In the genomic region with DNA sequence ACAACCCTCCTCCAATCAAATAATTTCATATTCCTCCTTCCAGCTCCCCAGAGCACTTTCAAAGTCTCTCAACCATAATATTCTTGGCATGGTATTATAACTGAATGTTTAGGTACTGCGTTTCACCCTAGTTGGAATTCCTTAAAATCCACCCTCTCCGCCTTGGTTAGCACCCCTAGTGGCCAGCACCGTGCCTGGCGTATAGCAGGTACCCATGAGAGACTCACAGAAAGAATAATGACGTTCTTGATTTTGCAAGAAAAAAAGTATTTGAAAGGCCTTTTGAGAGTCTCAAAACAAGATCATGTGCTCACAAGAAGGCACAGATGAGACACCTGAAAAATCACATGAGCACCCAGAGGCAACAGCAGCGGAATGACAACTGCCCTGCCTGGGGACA, we compare ENCODE assay signal across 1 cellular context.
TF ChIP-seq lines count a peak whose summit lies in the region.

No MANE protein-coding gene starts in this region.

TF ChIP-seq in IMR-90, 13 proteins besides CTCF, POLR2A, EP300 and RAD21:
- TF ChIP-seq MAFK (IDR thresholded peaks at IDR 0.05; ENCODE audit: low read depth, low read length) = no peak
- TF ChIP-seq MAZ (IDR thresholded peaks at IDR 0.05; ENCODE audit: borderline replicate concordance, low read depth, low read length) = no peak
- TF ChIP-seq, protein P1, sequence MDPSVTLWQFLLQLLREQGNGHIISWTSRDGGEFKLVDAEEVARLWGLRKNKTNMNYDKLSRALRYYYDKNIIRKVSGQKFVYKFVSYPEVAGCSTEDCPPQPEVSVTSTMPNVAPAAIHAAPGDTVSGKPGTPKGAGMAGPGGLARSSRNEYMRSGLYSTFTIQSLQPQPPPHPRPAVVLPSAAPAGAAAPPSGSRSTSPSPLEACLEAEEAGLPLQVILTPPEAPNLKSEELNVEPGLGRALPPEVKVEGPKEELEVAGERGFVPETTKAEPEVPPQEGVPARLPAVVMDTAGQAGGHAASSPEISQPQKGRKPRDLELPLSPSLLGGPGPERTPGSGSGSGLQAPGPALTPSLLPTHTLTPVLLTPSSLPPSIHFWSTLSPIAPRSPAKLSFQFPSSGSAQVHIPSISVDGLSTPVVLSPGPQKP (IDR thresholded peaks at IDR 0.05; ENCODE audit: borderline replicate concordance, low read depth, low read length) = no peak
- no peak for TF ChIP-seq USF2 (IDR thresholded peaks at IDR 0.05; ENCODE audit: low read depth, low read length)
- TF ChIP-seq CEBPB (IDR thresholded peaks at IDR 0.05; ENCODE audit: low read depth, low read length) = no peak
- TF ChIP-seq FOS (IDR thresholded peaks at IDR 0.05; ENCODE audit: low read depth, low read length) = no peak
- TF ChIP-seq RCOR1 (IDR thresholded peaks at IDR 0.05; ENCODE audit: insufficient replicate concordance, low read length) = no peak
- TF ChIP-seq RFX5 (IDR thresholded peaks at IDR 0.05; ENCODE audit: low read depth, low read length) = no peak
- TF ChIP-seq BHLHE40 (IDR thresholded peaks at IDR 0.05; ENCODE audit: low read depth, low read length) = no peak
- no peak for TF ChIP-seq SMC3 (IDR thresholded peaks at IDR 0.05; ENCODE audit: low read depth, low read length)
- no peak for TF ChIP-seq MXI1 (IDR thresholded peaks at IDR 0.05; ENCODE audit: borderline replicate concordance, low read depth, low read length)
- no peak for TF ChIP-seq CHD1 (IDR thresholded peaks at IDR 0.05; ENCODE audit: low read depth, low read length)
